ENCODE assay signal across 10 cellular contexts in the genomic region with DNA sequence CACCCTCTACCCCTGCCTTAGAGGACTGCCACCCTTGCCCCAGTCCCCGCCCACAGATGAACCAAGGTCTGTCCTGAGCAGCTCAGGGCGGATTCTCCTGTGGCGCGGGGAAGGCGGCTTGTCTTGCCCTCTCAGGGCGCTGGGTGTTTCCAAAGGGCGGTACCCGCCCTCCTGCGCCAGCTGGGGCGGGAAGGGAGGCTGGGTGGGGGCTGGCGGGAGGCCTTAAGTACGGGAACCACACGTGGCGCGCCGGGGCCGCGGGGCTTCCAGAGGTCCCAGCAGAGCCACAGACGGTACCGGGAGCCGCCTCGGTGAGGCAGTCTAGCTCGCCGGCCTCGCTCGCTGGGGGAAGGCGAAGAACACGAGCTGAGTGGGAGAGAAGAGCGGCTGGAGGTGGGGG.
DNase-seq lines count a peak whose midpoint lies in the region; ATAC-seq, FAIRE-seq and TF ChIP-seq lines count a peak whose summit lies in the region.
"Had no signal": no experiment of that assay in that cellular context is flagged by ENCODE, and none has a peak within 500 bp of the region (broad histone marks: within the 10 kb centered on the region; RNA-seq: fewer than 3 reads in every experiment).

No MANE protein-coding gene starts in this region.

- H3K4me2 ChIP-seq in Karpas-422 (ENCODE audit: low read depth, low read length, poor library complexity, severe bottlenecking): no peak overlapping the region

- H3K9ac ChIP-seq in kidney (ENCODE audit: low read length in 2 of 2) (no peak overlapping the region), Karpas-422 (ENCODE audit: low read length) (no peak overlapping the region)

- no peaks in the 10 kb centered on the region for H4K20me1 ChIP-seq in Karpas-422 (ENCODE audit: insufficient read depth, low read depth, low read length)

- H3K36me3 ChIP-seq in kidney (ENCODE audit: control insufficient read depth in 1 of 2, insufficient read depth in 2 of 2, low read length in 2 of 2): no peaks in the 10 kb centered on the region
- H3K36me3 ChIP-seq in Karpas-422 (ENCODE audit: insufficient read depth, low read length): no peaks in the 10 kb centered on the region

- H2AFZ ChIP-seq in Karpas-422 (ENCODE audit: low read length): no peak overlapping the region

- peak overlapping the region; percentile 5 for H3K4me3 Mint-ChIP-seq in activated naive CD4-positive, alpha-beta T cell treated with anti-CD3 and anti-CD28 coated beads, Interleukin-2, amount 10 ng/mL, durations not matched to agents 7 days and 5 days
- H3K4me3 Mint-ChIP-seq in stimulated activated effector memory CD8-positive, alpha-beta T cell treated with anti-CD3 and anti-CD28 coated beads, Interleukin-12 subunit alpha, Interleukin-12 subunit beta, amount 100 ng/mL, for 72 hours: peak overlapping the region; percentile 12

- FAIRE-seq in kidney (lab: Jason Lieb, UNC): no peak
- FAIRE-seq: endometrium had no signal

- CTCF ChIA-PET in activated naive CD4-positive, alpha-beta T cell treated with anti-CD3 and anti-CD28 coated beads, Interleukin-2, amount 10 ng/mL, durations not matched to agents 7 days and 5 days (lab: Charles Lee): interaction anchor here (0.9 to 2.5 kb wide), 6 partner anchors 24 to 168 kb away, joined by 3 to 15 read pairs (median 4); no protein-coding TSS in a partner anchor

- H3K4me1 Mint-ChIP-seq in activated naive CD4-positive, alpha-beta T cell treated with anti-CD3 and anti-CD28 coated beads, Interleukin-2, amount 10 ng/mL, durations not matched to agents 7 days and 5 days: peaks cover 11% of the 10 kb centered on the region
- H3K4me1 Mint-ChIP-seq in stimulated activated effector memory CD8-positive, alpha-beta T cell treated with anti-CD3 and anti-CD28 coated beads, Interleukin-12 subunit alpha, Interleukin-12 subunit beta, amount 100 ng/mL, for 72 hours: peaks cover 29% of the 10 kb centered on the region

- H3K27me3 Mint-ChIP-seq in activated naive CD4-positive, alpha-beta T cell treated with anti-CD3 and anti-CD28 coated beads, Interleukin-2, amount 10 ng/mL, durations not matched to agents 7 days and 5 days: peaks cover 31% of the 10 kb centered on the region

- peak; percentile 67 for ATAC-seq in stimulated activated effector memory CD8-positive, alpha-beta T cell treated with anti-CD3 and anti-CD28 coated beads, Interleukin-12 subunit alpha, Interleukin-12 subunit beta, amount 100 ng/mL, for 72 hours
- no peak for ATAC-seq in HG03039 (IDR thresholded peaks at IDR 0.05; ENCODE audit: unreplicated experiment)
- ATAC-seq in GM18861 (IDR thresholded peaks at IDR 0.05; ENCODE audit: unreplicated experiment): no peak

- no peaks in the 10 kb centered on the region for H3K79me2 ChIP-seq in Karpas-422 (ENCODE audit: low read length)

- H3K36me3 Mint-ChIP-seq in activated naive CD4-positive, alpha-beta T cell treated with anti-CD3 and anti-CD28 coated beads, Interleukin-2, amount 10 ng/mL, durations not matched to agents 7 days and 5 days: no peaks in the 10 kb centered on the region
- no peaks in the 10 kb centered on the region for H3K36me3 Mint-ChIP-seq in stimulated activated effector memory CD8-positive, alpha-beta T cell treated with anti-CD3 and anti-CD28 coated beads, Interleukin-12 subunit alpha, Interleukin-12 subunit beta, amount 100 ng/mL, for 72 hours

- H3K27me3 ChIP-seq in Karpas-422 (ENCODE audit: low read length): no peaks in the 10 kb centered on the region

- TF ChIP-seq CTCF in kidney (IDR thresholded peaks at IDR 0.05; ENCODE audit: borderline replicate concordance, extremely low read depth, insufficient read depth): peak; percentile 3

- no peak overlapping the region for H3K4me3 ChIP-seq in kidney (ENCODE audit: low read length in 2 of 2)
- no peak overlapping the region for H3K4me3 ChIP-seq in Karpas-422 (ENCODE audit: low read length)

- H3K9me3 ChIP-seq in kidney (ENCODE audit: control insufficient read depth in 1 of 2, low read length in 2 of 2) (no peaks in the 10 kb centered on the region), Karpas-422 (ENCODE audit: low read length) (no peaks in the 10 kb centered on the region)

- H3K27ac Mint-ChIP-seq in activated naive CD4-positive, alpha-beta T cell treated with anti-CD3 and anti-CD28 coated beads, Interleukin-2, amount 10 ng/mL, durations not matched to agents 7 days and 5 days: no peak overlapping the region
- no peak overlapping the region for H3K27ac Mint-ChIP-seq in stimulated activated effector memory CD8-positive, alpha-beta T cell treated with anti-CD3 and anti-CD28 coated beads, Interleukin-12 subunit alpha, Interleukin-12 subunit beta, amount 100 ng/mL, for 72 hours

- no peaks in the 10 kb centered on the region for H3K9me2 ChIP-seq in Karpas-422 (replicated peaks; ENCODE audit: insufficient read depth, low read length)

- intact Hi-C loops in kidney (cut with DNase I): no loop called here

- H3K9me3 Mint-ChIP-seq in activated naive CD4-positive, alpha-beta T cell treated with anti-CD3 and anti-CD28 coated beads, Interleukin-2, amount 10 ng/mL, durations not matched to agents 7 days and 5 days: no peaks in the 10 kb centered on the region
- no peaks in the 10 kb centered on the region for H3K9me3 Mint-ChIP-seq in stimulated activated effector memory CD8-positive, alpha-beta T cell treated with anti-CD3 and anti-CD28 coated beads, Interleukin-12 subunit alpha, Interleukin-12 subunit beta, amount 100 ng/mL, for 72 hours

- H3K27ac ChIP-seq in kidney (ENCODE audit: low read depth in 2 of 2, low read length in 2 of 2) (no peak overlapping the region), Karpas-422 (ENCODE audit: low read length) (no peak overlapping the region)

- H3K4me1 ChIP-seq in kidney (ENCODE audit: control insufficient read depth in 1 of 2, insufficient read depth in 1 of 2, low read depth in 1 of 2, low read length in 2 of 2) (no peaks in the 10 kb centered on the region), Karpas-422 (ENCODE audit: low read length) (no peaks in the 10 kb centered on the region)

- DNase-seq in NCI-H69 (lab: John Stamatoyannopoulos, UW) (peak; percentile 3), kidney (peak; percentile 79), LoVo (ENCODE audit: low spot score) (no peak), Karpas-422 (no peak)
- DNase-seq in activated naive CD4-positive, alpha-beta T cell treated with anti-CD3 and anti-CD28 coated beads, Interleukin-2, amount 10 ng/mL, durations not matched to agents 7 days and 5 days: peak; percentile 41
- no peak for DNase-seq in stimulated activated effector memory CD8-positive, alpha-beta T cell treated with anti-CD3 and anti-CD28 coated beads, Interleukin-12 subunit alpha, Interleukin-12 subunit beta, amount 100 ng/mL, for 72 hours (ENCODE audit: low spot score in 2 of 2)
- DNase-seq: NCI-H510A treated with DMSO at 0.1 percent for 48 hours had no signal

Comparison
In these comparisons a context has a peak if more than half of its experiments do, and no peak if none do; other contexts are left out.
1. DNase-seq: peak in NCI-H69 (single experiment), activated naive CD4-positive, alpha-beta T cell treated with anti-CD3 and anti-CD28 coated beads, Interleukin-2, amount 10 ng/mL, durations not matched to agents 7 days and 5 days (single experiment) and kidney (single experiment); none in stimulated activated effector memory CD8-positive, alpha-beta T cell treated with anti-CD3 and anti-CD28 coated beads, Interleukin-12 subunit alpha, Interleukin-12 subunit beta, amount 100 ng/mL, for 72 hours (0 of 2), LoVo (single experiment) and Karpas-422 (single experiment).